Comparison of ENCODE assay signal across 8 cellular contexts in the genomic region with DNA sequence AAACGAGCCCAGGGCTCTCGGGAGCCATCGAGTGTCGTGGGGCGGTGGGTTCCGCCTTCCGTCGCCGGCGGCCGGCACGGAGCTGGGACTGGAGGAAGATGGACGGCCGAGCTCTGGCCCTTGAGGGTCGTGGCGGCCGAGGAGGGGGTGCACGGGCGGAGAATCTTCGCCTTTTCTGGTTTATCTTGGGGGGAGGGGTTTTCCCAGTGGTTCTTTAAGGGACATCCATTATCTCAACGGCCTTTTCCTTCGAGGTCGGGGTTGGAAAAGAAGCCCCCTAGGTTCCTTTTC. TPM values are rescaled to one million over a fixed set of nuclear protein-coding genes. Genes with fewer than 3 reads are reported as not detected.
DNase-seq lines count a peak whose midpoint lies in the region; ATAC-seq, FAIRE-seq and TF ChIP-seq lines count a peak whose summit lies in the region.

No MANE protein-coding gene starts in this region.

- CTCF ChIA-PET in HepG2 (lab: Yijun Ruan, JAX; ENCODE audit: low intra/inter-chr PET ratio, low total read pairs) = no interaction called here

- FAIRE-seq in astrocyte (lab: Jason Lieb, UNC) (no peak), HepG2 (lab: Jason Lieb, UNC) (no peak)

- no peak for DNase-seq in GM12865 (ENCODE audit: low read depth)
- no peak for DNase-seq in astrocyte (ENCODE audit: low read depth)
- DNase-seq in HepG2 (ENCODE audit: low spot score) = no peak
- DNase-seq in tibial nerve (ENCODE audit: low spot score in 2 of 2) = no peak
- DNase-seq in islet precursor cell = no peak

- no peaks in the 10 kb centered on the region for H3K9me3 ChIP-seq in astrocyte (ENCODE audit: insufficient read depth, low read depth, low read length)
- no peaks in the 10 kb centered on the region for H3K9me3 ChIP-seq in HepG2 (ENCODE audit: low read length)
- H3K9me3 ChIP-seq in tibial nerve = no peaks in the 10 kb centered on the region

- H3K79me2 ChIP-seq in astrocyte (ENCODE audit: insufficient read depth, low read length) = peaks cover 53% of the 10 kb centered on the region
- peaks cover 19% of the 10 kb centered on the region for H3K79me2 ChIP-seq in HepG2 (ENCODE audit: insufficient read depth, low read length)

- peaks cover 3% of the 10 kb centered on the region for H4K20me1 ChIP-seq in astrocyte (ENCODE audit: insufficient read depth, low read length)
- no peaks in the 10 kb centered on the region for H4K20me1 ChIP-seq in HepG2 (ENCODE audit: insufficient read depth, low read length)

- WGBS in HepG2 (ENCODE audit: low lambda C conversion rate) = under 1% methylated on average over 15 of the region's 23 CpGs
- 0 to 2% methylated on average over 9 to 11 of the region's 23 CpGs for WGBS in tibial nerve, 2 donors

- H3K27ac ChIP-seq in astrocyte (ENCODE audit: low read depth, low read length) (peak overlapping the region; percentile 84), HepG2 (ENCODE audit: extremely low read length, insufficient read depth, low read length) (peak overlapping the region; percentile 94), tibial nerve (peak overlapping the region; percentile 90 to 94 (median 92))

- H3K9ac ChIP-seq in astrocyte (ENCODE audit: low read length) (peak overlapping the region; percentile 97), HepG2 (ENCODE audit: insufficient read depth, low read depth, low read length) (peak overlapping the region; percentile 91)

- H3K4me2 ChIP-seq in astrocyte (ENCODE audit: low read length) (peak overlapping the region; percentile 92), HepG2 (ENCODE audit: low read depth, low read length) (peak overlapping the region; percentile 80)

- H2AFZ ChIP-seq in astrocyte (ENCODE audit: low read depth, low read length) (peak overlapping the region; percentile 78), HepG2 (ENCODE audit: low read length) (no peak overlapping the region)

- no peaks in the 10 kb centered on the region for H3K27me3 Mint-ChIP-seq in astrocyte (ENCODE audit: low read depth, unreplicated experiment)

- in situ Hi-C loops in HepG2 (cut with HindIII; ENCODE audit: extremely low pct_ligation_motif_present, low pct_unique_long_range_greater_than_20kb) = no loop called here

- H3K27ac Mint-ChIP-seq in astrocyte (ENCODE audit: unreplicated experiment) = peak overlapping the region; percentile 87

- POLR2A ChIA-PET in HepG2 (lab: Yijun Ruan, JAX) = interaction anchor here (0.6 to 1.5 kb wide), 14 partner anchors 9 to 1511 kb away, joined by 3 to 9 read pairs (median 5); a partner anchor contains a TSS

- peaks cover 3% of the 10 kb centered on the region for H3K4me1 Mint-ChIP-seq in astrocyte (ENCODE audit: low read depth, unreplicated experiment)

- intact Hi-C loops in HepG2 (cut with micrococcal nuclease; ENCODE audit: unreplicated experiment) = no loop called here

- TF ChIP-seq POLR2A in HepG2 (IDR thresholded peaks at IDR 0.05; ENCODE audit: insufficient read depth in 1 of 2, low read depth in 2 of 2, low read length in 2 of 2) (no peak), tibial nerve (IDR thresholded peaks at IDR 0.05) (no peak)

- H3K4me3 ChIP-seq in GM12865 (ENCODE audit: low read depth, low read length) (peak overlapping the region; percentile 83), astrocyte (ENCODE audit: insufficient read depth, low read depth, low read length) (peak overlapping the region; percentile 84), HepG2 (replicated peaks in 1 of 3; ENCODE audit: insufficient read depth in 1 of 3, low read depth in 2 of 3, low read length in 3 of 3) (peak overlapping the region; percentile 89 to 96 (median 93)), tibial nerve (peak overlapping the region; percentile 80 to 97 (median 86))

- H3K4me1 ChIP-seq in astrocyte (ENCODE audit: insufficient read depth, low read length) (no peaks in the 10 kb centered on the region), HepG2 (ENCODE audit: insufficient read depth, low read length) (peaks cover 8% of the 10 kb centered on the region), tibial nerve (peaks cover 0 to 11% (median 7%) of the 10 kb centered on the region in 4 donors)

- peak; percentile 3 for ATAC-seq in HG03139 (IDR thresholded peaks at IDR 0.05; ENCODE audit: unreplicated experiment)
- peak; percentile 59 for ATAC-seq in HepG2
- no peak for ATAC-seq in HG03175 (IDR thresholded peaks at IDR 0.05; ENCODE audit: unreplicated experiment)
- no peak for ATAC-seq in GM21515 (IDR thresholded peaks at IDR 0.05; ENCODE audit: unreplicated experiment)

- H3K36me3 ChIP-seq in astrocyte (ENCODE audit: insufficient read depth, low read length) (peaks cover 5% of the 10 kb centered on the region), HepG2 (replicated peaks in 1 of 2; ENCODE audit: control insufficient read depth in 1 of 2, insufficient read depth in 2 of 2, low read length in 2 of 2) (peaks cover 2 to 15% of the 10 kb centered on the region in 2 experiments; a peak in 3 of 5 replicates), tibial nerve (peaks cover 0 to 33% (median 4%) of the 10 kb centered on the region in 3 donors)

- TF ChIP-seq RAD21 in HepG2 (CRISPR knock-in tag; IDR thresholded peaks at IDR 0.05) = no peak

- TF ChIP-seq CTCF in GM12865 (IDR thresholded peaks at IDR 0.05; ENCODE audit: insufficient read depth, low read depth, low read length, missing control alignments) (no peak), astrocyte (IDR thresholded peaks at IDR 0.05; ENCODE audit: insufficient read depth, low read depth, low read length) (no peak), HepG2 (CRISPR knock-in tag; IDR thresholded peaks at IDR 0.05) (no peak), tibial nerve (IDR thresholded peaks at IDR 0.05) (no peak)

- H3K9me3 Mint-ChIP-seq in astrocyte (ENCODE audit: unreplicated experiment) = no peaks in the 10 kb centered on the region

- TF ChIP-seq EP300 in HepG2 (IDR thresholded peaks at IDR 0.05; ENCODE audit: low read depth in 2 of 2, low read length in 2 of 2) = no peak
- no peak for TF ChIP-seq EP300 in HepG2 (CRISPR knock-in tag; IDR thresholded peaks at IDR 0.05; ENCODE audit: borderline replicate concordance)
- TF ChIP-seq EP300 in tibial nerve (IDR thresholded peaks at IDR 0.05) = no peak

- no peaks in the 10 kb centered on the region for H3K27me3 ChIP-seq in astrocyte (ENCODE audit: insufficient read depth, low read length)
- no peaks in the 10 kb centered on the region; a peak in 1 of 5 replicates for H3K27me3 ChIP-seq in HepG2 (ENCODE audit: control insufficient read depth in 1 of 2, insufficient read depth in 2 of 2, low read length in 2 of 2)
- H3K27me3 ChIP-seq in tibial nerve = no peaks in the 10 kb centered on the region

- BruUV-seq in HepG2 (replicated peaks; lab: Mats Ljungman, UMichigan) = no TSS peak

- peak overlapping the region; percentile 96 for H3K4me3 Mint-ChIP-seq in astrocyte (ENCODE audit: unreplicated experiment)

- H3K36me3 Mint-ChIP-seq in astrocyte (ENCODE audit: low read depth, unreplicated experiment) = peaks cover 5% of the 10 kb centered on the region

TF ChIP-seq in HepG2, 621 proteins besides CTCF, POLR2A, EP300 and RAD21 (continues in another document):
- TF ChIP-seq, protein P1, sequence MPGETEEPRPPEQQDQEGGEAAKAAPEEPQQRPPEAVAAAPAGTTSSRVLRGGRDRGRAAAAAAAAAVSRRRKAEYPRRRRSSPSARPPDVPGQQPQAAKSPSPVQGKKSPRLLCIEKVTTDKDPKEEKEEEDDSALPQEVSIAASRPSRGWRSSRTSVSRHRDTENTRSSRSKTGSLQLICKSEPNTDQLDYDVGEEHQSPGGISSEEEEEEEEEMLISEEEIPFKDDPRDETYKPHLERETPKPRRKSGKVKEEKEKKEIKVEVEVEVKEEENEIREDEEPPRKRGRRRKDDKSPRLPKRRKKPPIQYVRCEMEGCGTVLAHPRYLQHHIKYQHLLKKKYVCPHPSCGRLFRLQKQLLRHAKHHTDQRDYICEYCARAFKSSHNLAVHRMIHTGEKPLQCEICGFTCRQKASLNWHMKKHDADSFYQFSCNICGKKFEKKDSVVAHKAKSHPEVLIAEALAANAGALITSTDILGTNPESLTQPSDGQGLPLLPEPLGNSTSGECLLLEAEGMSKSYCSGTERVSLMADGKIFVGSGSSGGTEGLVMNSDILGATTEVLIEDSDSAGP (CRISPR knock-in tag; IDR thresholded peaks at IDR 0.05; ENCODE audit: borderline replicate concordance) = 0 out of 2 replicates have a peak, but pooled peaks have one; percentile 43

RNA-seq across cellular contexts. Expression of a gene that starts 0.6 kb away (rescaled TPM):
- total RNA-seq in astrocyte (62.4 and 72.8 TPM in 2 replicates), HepG2 (2016; rRNA removed; fragmentation: Illumina TruSeq; extraction: Trizol) (81.6 and 104 TPM in 2 replicates), tibial nerve (10 to 100 TPM; 45.4 to 88.5 (median 53.5) TPM)
- total RNA-seq in HepG2 (2016; cell fraction: cytosol; rRNA removed; fragmentation: Illumina TruSeq; extraction: Trizol; ENCODE audit: low read depth) = 33.8 and 37.3 TPM in 2 replicates
- 77.0 and 96.0 TPM in 2 replicates for total RNA-seq in HepG2 (2016; cell fraction: insoluble cytoplasmic fraction; rRNA removed; fragmentation: Illumina TruSeq; extraction: Trizol)
- total RNA-seq in HepG2 (2016; cell fraction: membrane; rRNA removed; fragmentation: Illumina TruSeq; extraction: Trizol) = 31.6 and 34.4 TPM in 2 replicates
- 76.9 and 84.6 TPM in 2 replicates for total RNA-seq in HepG2 (2016; cell fraction: nucleus; rRNA removed; fragmentation: Illumina TruSeq; extraction: Trizol)
- polyA plus RNA-seq in HepG2 (2011; rRNA removed) = 54.2 and 74.5 TPM in 2 replicates
- 31.8 and 34.2 TPM in 2 replicates for polyA plus RNA-seq in HepG2 (2011; cell fraction: cytosol; rRNA removed)
- polyA plus RNA-seq in HepG2 (2011; cell fraction: nucleus; rRNA removed) = 59.5 and 83.3 TPM in 2 replicates
- polyA plus RNA-seq in HepG2 (2012) = 27.3 and 47.5 TPM in 2 replicates
- polyA plus RNA-seq in HepG2 (2016; cell fraction: cytosol; fragmentation: Illumina TruSeq; extraction: Trizol; ENCODE audit: low read depth) = 4.6 and 6.3 TPM in 2 replicates
- polyA plus RNA-seq in HepG2 (2016; cell fraction: insoluble cytoplasmic fraction; fragmentation: Illumina TruSeq; extraction: Trizol; ENCODE audit: low read depth) = 133 and 144 TPM in 2 replicates
- polyA plus RNA-seq in HepG2 (2016; cell fraction: membrane; fragmentation: Illumina TruSeq; extraction: Trizol; ENCODE audit: low read depth) = 11.6 and 13.0 TPM in 2 replicates
- 172 and 183 TPM in 2 replicates for polyA plus RNA-seq in HepG2 (2016; cell fraction: nucleus; fragmentation: Illumina TruSeq; extraction: Trizol; ENCODE audit: insufficient read depth, low read depth)
- polyA minus RNA-seq in HepG2 (2011; rRNA and poly(A)+ RNA removed; ENCODE audit: low replicate concordance) = 87.1 and 175 TPM in 2 replicates
- 16.8 and 18.1 TPM in 2 replicates for polyA minus RNA-seq in HepG2 (2011; cell fraction: cytosol; rRNA and poly(A)+ RNA removed)
- 78.9 and 99.3 TPM in 2 replicates for polyA minus RNA-seq in HepG2 (2011; cell fraction: nucleus; rRNA and poly(A)+ RNA removed)

Comparison
In these comparisons a context has a peak if more than half of its experiments do, and no peak if none do; other contexts are left out.
1. ATAC-seq: peak in HG03139 (single experiment) and HepG2 (single experiment); none in HG03175 (single experiment) and GM21515 (single experiment).
2. Peak in every context shown above with its lines, with median percentiles within 50 percentile points of each other: H3K4me3 ChIP-seq and H3K27ac ChIP-seq.